ENCODE assay signal across 17 cellular contexts in the genomic region with DNA sequence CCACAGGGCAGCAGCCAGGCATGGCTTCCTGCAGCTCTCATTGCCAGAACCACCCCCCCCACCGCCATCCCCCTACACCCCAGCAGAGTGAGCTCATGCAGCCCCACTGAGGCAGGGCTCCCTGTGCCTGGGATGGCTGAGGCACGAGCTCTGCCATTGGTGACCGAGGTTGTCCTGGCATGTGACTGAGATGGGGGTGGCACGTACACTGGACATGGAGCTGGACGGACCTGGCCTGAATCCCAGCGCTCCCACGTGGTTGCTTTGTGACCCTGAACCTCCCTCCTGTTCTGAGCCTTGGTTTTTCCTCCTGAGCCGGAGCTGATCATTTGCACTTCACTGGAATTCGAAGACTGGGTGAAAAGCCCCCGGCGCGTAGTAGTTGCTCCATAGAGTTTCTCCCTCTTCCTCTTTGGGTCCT. TPM values are rescaled to one million over a fixed set of nuclear protein-coding genes. Genes with fewer than 3 reads are reported as not detected.
DNase-seq lines count a peak whose midpoint lies in the region; ATAC-seq and TF ChIP-seq lines count a peak whose summit lies in the region.
"Had no signal": no experiment of that assay in that cellular context is flagged by ENCODE, and none has a peak within 500 bp of the region (broad histone marks: within the 10 kb centered on the region; RNA-seq: fewer than 3 reads in every experiment).

No MANE protein-coding gene starts in this region.

- POLR2A ChIA-PET in IMR-90 (lab: Charles Lee; ENCODE audit: unreplicated experiment): no interaction called here
- POLR2A ChIA-PET in CD4-positive, alpha-beta memory T cell (lab: Charles Lee; ENCODE audit: partially characterized antibody): no interaction called here

- WGBS in IMR-90 (ENCODE audit: extremely low coverage in 2 of 2, insufficient read length in 1 of 2), 2 experiments: no CpG with 5 or more reads among the region's 12 CpGs
- whole genome bisulfite sequencing in stomach, 5 donors: 32 to 51% (median 42%) methylated on average over 9 to 12 of the region's 12 CpGs

- H2BK120ac ChIP-seq in IMR-90 (ENCODE audit: low read depth, low read length): no peak overlapping the region

- no peak overlapping the region for H3K23ac ChIP-seq in IMR-90 (ENCODE audit: low read depth, low read length)

- no peak overlapping the region for H2BK5ac ChIP-seq in IMR-90 (ENCODE audit: low read depth, low read length, poor library complexity, severe bottlenecking)

- no peak overlapping the region for H2AK5ac ChIP-seq in IMR-90 (ENCODE audit: low read depth, low read length)

- no peak overlapping the region for H2AFZ ChIP-seq in IMR-90 (replicated peaks; ENCODE audit: low read length, poor library complexity)

- TF ChIP-seq EP300 in stomach (IDR thresholded peaks at IDR 0.05): no peak

- no peaks in the 10 kb centered on the region for H3K9me1 ChIP-seq in IMR-90 (ENCODE audit: insufficient read depth, low read length)

- in situ Hi-C loops in IMR-90 (cut with MboI; ENCODE audit: low sequenced_read_pairs): no loop called here

- no peak overlapping the region for H3K56ac ChIP-seq in IMR-90 (ENCODE audit: extremely low read depth, insufficient read depth, low read length)

- H3K27ac ChIP-seq in IMR-90 (ENCODE audit: insufficient read depth, low read length) (no peak overlapping the region), stomach (peak overlapping the region in 3 of 5 donors; percentile 32 to 63 (median 56))
- H3K27ac ChIP-seq in CD4-positive, alpha-beta memory T cell (ENCODE audit: low read depth, low read length): no peak overlapping the region
- H3K27ac ChIP-seq: psoas muscle, SK-N-MC had no signal

- H3K36me3 ChIP-seq in IMR-90 (ENCODE audit: control insufficient read depth, insufficient read depth, low read length) (no peaks in the 10 kb centered on the region), stomach (no peaks in the 10 kb centered on the region)
- H3K36me3 ChIP-seq in CD4-positive, alpha-beta memory T cell (ENCODE audit: insufficient read depth, low read length): no peaks in the 10 kb centered on the region

- no peak overlapping the region for H3K18ac ChIP-seq in IMR-90 (ENCODE audit: low read depth, low read length)

- no peaks in the 10 kb centered on the region for H3K79me1 ChIP-seq in IMR-90 (ENCODE audit: low read depth in 1 of 2, low read length in 2 of 2)

- H4K8ac ChIP-seq in IMR-90 (ENCODE audit: low read depth in 2 of 2, low read length in 2 of 2): no peak overlapping the region

- TF ChIP-seq CTCF in IMR-90 (conservative IDR thresholded peaks at IDR 0.05; ENCODE audit: low read depth, low read length) (no peak), stomach (IDR thresholded peaks at IDR 0.05) (no peak), Calu3 (IDR thresholded peaks at IDR 0.05; ENCODE audit: unreplicated experiment) (no peak)

- dilution Hi-C loops in IMR-90 (cut with HindIII; ENCODE audit: low sequenced_read_pairs, unreplicated experiment): no loop called here

- DNase-seq in IMR-90: no peak
- DNase-seq in left cardiac atrium: peak; percentile 74
- peak; percentile 22 for DNase-seq in medulla oblongata (ENCODE audit: extremely low spot score)
- DNase-seq in stomach: peak; percentile 42
- no peak for DNase-seq in CD4-positive, alpha-beta memory T cell
- DNase-seq in Calu3: no peak
- no peak for DNase-seq in T-helper 9 cell
- DNase-seq: activated CD4-positive, alpha-beta T cell treated with anti-CD3 and anti-CD28 coated beads for 4 hours; activated CD8-positive, alpha-beta memory T cell treated with anti-CD3 and anti-CD28 coated beads, Interleukin-2, amount 50 U/mL, for 4 hours; activated gamma-delta T cell treated with Interleukin-2 at 50 U/mL for 16 hours; cortex of kidney; NCI-H2081 treated with DMSO at 0.1 percent for 48 hours had no signal

- TF ChIP-seq RAD21 in IMR-90 (IDR thresholded peaks at IDR 0.05; ENCODE audit: low read length): no peak

- H4K20me1 ChIP-seq in IMR-90 (ENCODE audit: insufficient read depth, low read length): no peaks in the 10 kb centered on the region

- H4K91ac ChIP-seq in IMR-90 (ENCODE audit: insufficient read depth, low read depth, low read length): no peak overlapping the region

- no peak overlapping the region for H3K9ac ChIP-seq in IMR-90 (ENCODE audit: low read depth, low read length)

- no peak overlapping the region for H2AK9ac ChIP-seq in IMR-90 (replicated peaks; ENCODE audit: low read depth, low read length, poor library complexity)

- H3K9me3 ChIP-seq in IMR-90 (ENCODE audit: control insufficient read depth, insufficient read depth, low read length): no peaks in the 10 kb centered on the region
- H3K9me3 ChIP-seq in stomach: no peaks in the 10 kb centered on the region
- no peaks in the 10 kb centered on the region for H3K9me3 ChIP-seq in CD4-positive, alpha-beta memory T cell (ENCODE audit: control insufficient read depth in 1 of 2, low read length in 2 of 2)
- H3K9me3 ChIP-seq: psoas muscle had no signal

- BruUV-seq in IMR-90 (replicated peaks; lab: Mats Ljungman, UMichigan) (no TSS peak), Calu3 (replicated peaks; lab: Mats Ljungman, UMichigan) (no TSS peak)

- no peak overlapping the region for H2BK20ac ChIP-seq in IMR-90 (ENCODE audit: low read depth, low read length)

- H3K4me3 ChIP-seq in IMR-90 (ENCODE audit: insufficient read depth, low read depth, low read length): no peak overlapping the region
- H3K4me3 ChIP-seq in stomach: no peak overlapping the region
- no peak overlapping the region for H3K4me3 ChIP-seq in CD4-positive, alpha-beta memory T cell (ENCODE audit: low read length in 2 of 2)
- H3K4me3 ChIP-seq: psoas muscle, SK-N-MC had no signal

- H3K4me2 ChIP-seq in IMR-90 (ENCODE audit: low read depth, low read length): no peak overlapping the region

- H3K4me1 ChIP-seq in IMR-90 (ENCODE audit: control insufficient read depth, insufficient read depth, low read length) (peaks cover 7% of the 10 kb centered on the region), stomach (peaks cover 0 to 22% (median 11%) of the 10 kb centered on the region in 4 donors)
- no peaks in the 10 kb centered on the region for H3K4me1 ChIP-seq in CD4-positive, alpha-beta memory T cell (ENCODE audit: insufficient read depth, low read length)
- H3K4me1 ChIP-seq: psoas muscle had no signal

- H2BK15ac ChIP-seq in IMR-90 (ENCODE audit: low read depth, low read length): peak overlapping the region; percentile 7; the same call in 1 of the 3 replicates

- H3K27me3 Mint-ChIP-seq in CD4-positive, alpha-beta memory T cell: peaks cover 11 to 38% of the 10 kb centered on the region in 2 donors
- H3K27me3 Mint-ChIP-seq in Calu3 (ENCODE audit: unreplicated experiment): peaks cover 48% of the 10 kb centered on the region

- intact Hi-C loops in IMR-90 (cut with micrococcal nuclease): loop anchor here (5.0 to 10.0 kb wide), 2 partner anchors 50 to 117 kb away; no protein-coding TSS in a partner anchor
- intact Hi-C loops in left cardiac atrium (cut with DNase I): loop anchor here in 1 of 2 donors (5.0 kb wide), 1 partner anchor 35 kb away; no protein-coding TSS in a partner anchor
- intact Hi-C loops in stomach (cut with DNase I; ENCODE audit: low total_unique reads): no loop called here
- intact Hi-C loops in CD4-positive, alpha-beta memory T cell (cut with micrococcal nuclease): no loop called here
- intact Hi-C loops in Calu3 (cut with micrococcal nuclease; ENCODE audit: unreplicated experiment): no loop called here

- CTCF ChIA-PET in IMR-90 (lab: Yijun Ruan, JAX) (no interaction called here), Calu3 (lab: Charles Lee) (no interaction called here)
- CTCF ChIA-PET in CD4-positive, alpha-beta memory T cell (lab: Charles Lee; ENCODE audit: partially characterized antibody): no interaction called here

- H4K5ac ChIP-seq in IMR-90 (ENCODE audit: low read depth, low read length): no peak overlapping the region

- H3K4me1 Mint-ChIP-seq in CD4-positive, alpha-beta memory T cell: peaks cover 0 to 3% (median under 1%) of the 10 kb centered on the region in 4 donors
- H3K4me1 Mint-ChIP-seq in Calu3 (ENCODE audit: low read depth, unreplicated experiment): no peaks in the 10 kb centered on the region

- no peaks in the 10 kb centered on the region for H3K36me3 Mint-ChIP-seq in CD4-positive, alpha-beta memory T cell
- H3K36me3 Mint-ChIP-seq in Calu3 (ENCODE audit: insufficient read depth, unreplicated experiment): no peaks in the 10 kb centered on the region

- no peak for TF ChIP-seq POLR2A in IMR-90 (IDR thresholded peaks at IDR 0.05; ENCODE audit: low read depth, low read length)
- no peak for TF ChIP-seq POLR2A in stomach (IDR thresholded peaks at IDR 0.05)

- no peak overlapping the region for H3K14ac ChIP-seq in IMR-90 (replicated peaks; ENCODE audit: low read depth, low read length)

- H3K4me3 Mint-ChIP-seq in CD4-positive, alpha-beta memory T cell: no peak overlapping the region
- H3K4me3 Mint-ChIP-seq in Calu3 (ENCODE audit: low read depth, unreplicated experiment): no peak overlapping the region
- H3K4me3 Mint-ChIP-seq: stimulated activated naive CD8-positive, alpha-beta T cell treated with anti-CD3 and anti-CD28 coated beads, Interleukin-15, Interleukin-2, amounts not matched to agents 100 ng/mL and 50 ng/mL, for 24 hours had no signal

- peaks cover 23% of the 10 kb centered on the region for H3K27me3 ChIP-seq in IMR-90 (ENCODE audit: control insufficient read depth, insufficient read depth, low read length)
- H3K27me3 ChIP-seq in stomach: peaks cover 0 to 20% (median 0%) of the 10 kb centered on the region in 3 donors
- H3K27me3 ChIP-seq in CD4-positive, alpha-beta memory T cell (ENCODE audit: insufficient read depth, low read length): no peaks in the 10 kb centered on the region

- no peak overlapping the region for H3K4ac ChIP-seq in IMR-90 (ENCODE audit: low read depth, low read length)

- ATAC-seq in IMR-90 (ENCODE audit: low read depth): no peak
- ATAC-seq in left cardiac atrium: peak; percentile 48 to 69
- no peak for ATAC-seq in GM18858 (IDR thresholded peaks at IDR 0.05; ENCODE audit: unreplicated experiment)
- ATAC-seq: psoas muscle had no signal

- no peaks in the 10 kb centered on the region for H3K9me3 Mint-ChIP-seq in CD4-positive, alpha-beta memory T cell
- H3K9me3 Mint-ChIP-seq in Calu3 (ENCODE audit: low read depth, unreplicated experiment): no peaks in the 10 kb centered on the region
- H3K9me3 Mint-ChIP-seq: stimulated activated naive CD8-positive, alpha-beta T cell treated with anti-CD3 and anti-CD28 coated beads, Interleukin-15, Interleukin-2, amounts not matched to agents 100 ng/mL and 50 ng/mL, for 24 hours had no signal

- no peak overlapping the region for H3K27ac Mint-ChIP-seq in CD4-positive, alpha-beta memory T cell
- H3K27ac Mint-ChIP-seq in Calu3 (ENCODE audit: unreplicated experiment): no peak overlapping the region
- H3K27ac Mint-ChIP-seq: stimulated activated naive CD8-positive, alpha-beta T cell treated with anti-CD3 and anti-CD28 coated beads, Interleukin-15, Interleukin-2, amounts not matched to agents 100 ng/mL and 50 ng/mL, for 24 hours had no signal

RNA-seq across cellular contexts. Expression of gene ALPL, which starts 28.3 kb away (rescaled TPM):
- total RNA-seq in IMR-90 (2012; rRNA removed): 0.54 and 0.56 TPM in 2 replicates
- polyA plus RNA-seq in IMR-90 (2012; rRNA removed): 2.2 and 2.4 TPM in 2 replicates
- polyA plus RNA-seq in IMR-90 (2012; cell fraction: cytosol; rRNA removed): 1.4 and 4.4 TPM in 2 replicates
- polyA plus RNA-seq in IMR-90 (2012; cell fraction: nucleus; rRNA removed; ENCODE audit: low replicate concordance): 1.0 and 2.3 TPM in 2 replicates
- 10 to 100 TPM; 14.7 to 38.5 TPM for total RNA-seq in left cardiac atrium
- 10 to 100 TPM in 1 of 5 donors, 1 to 10 TPM in 2, not detected in 2; 2.9 to 12.0 (median 3.5) TPM for total RNA-seq in stomach
- 10 to 100 TPM in 2 of 3 donors, 1 to 10 TPM in 1; 2.9 to 11.3 (median 10.5) TPM for polyA plus RNA-seq in stomach
- total RNA-seq in CD4-positive, alpha-beta memory T cell: not detected
- polyA plus RNA-seq in CD4-positive, alpha-beta memory T cell: not detected
- total RNA-seq in Calu3 (2022): 0.31 and 0.93 TPM in 2 replicates
- total RNA-seq: H4 had no signal

Comparison
In these comparisons a context has a peak if more than half of its experiments do, and no peak if none do; other contexts are left out.
1. ATAC-seq: peak in left cardiac atrium (2 of 2); none in IMR-90 (single experiment) and GM18858 (single experiment).
2. DNase-seq: peak in left cardiac atrium (single experiment), medulla oblongata (single experiment) and stomach (single experiment); none in IMR-90 (single experiment), CD4-positive, alpha-beta memory T cell (0 of 5), Calu3 (single experiment) and T-helper 9 cell (single experiment).
3. H3K27ac ChIP-seq: peak in stomach (3 of 5); none in IMR-90 (single experiment) and CD4-positive, alpha-beta memory T cell (single experiment).